Comparison of ENCODE assay signal across 12 cellular contexts in genomic region chr11:96169250-96169649, GRCh38.
A peak's percentile ranks its signal among the peaks of the same experiment; 100 is the strongest.
DNase-seq lines count a peak whose midpoint lies in the region; ATAC-seq and TF ChIP-seq lines count a peak whose summit lies in the region.
"Had no signal": no experiment of that assay in that cellular context is flagged by ENCODE, and none has a peak within 500 bp of the region (broad histone marks: within the 10 kb centered on the region; RNA-seq: fewer than 3 reads in every experiment).

No MANE protein-coding gene starts in this region.

- in situ Hi-C loops in HAP-1 (cut with MboI; ENCODE audit: low sequenced_read_pairs): no loop called here

- CTCF ChIA-PET in MCF 10A (lab: Yijun Ruan, JAX): interaction anchor here (0.6 to 5.5 kb wide), 6 partner anchors 31 to 996 kb away, joined by 3 to 37 read pairs (median 4); partner anchors contain the start of gene MAML2

- intact Hi-C loops in MCF 10A (cut with micrococcal nuclease): no loop called here

- H3K36me3 ChIP-seq in suprapubic skin: no peaks in the 10 kb centered on the region
- no peaks in the 10 kb centered on the region for H3K36me3 ChIP-seq in HAP-1 (replicated peaks)

- H3K27ac Mint-ChIP-seq in activated T-cell treated with anti-CD3 and anti-CD28 coated beads, Interleukin-2, amount 50 U/mL, for 24 hours: peak overlapping the region; percentile 89
- H3K27ac Mint-ChIP-seq in MCF 10A (ENCODE audit: low read depth, unreplicated experiment) (peak overlapping the region; percentile 63), mesothelial cell of epicardium (peak overlapping the region; percentile 28)

- peaks cover 42% of the 10 kb centered on the region for H3K4me1 ChIP-seq in suprapubic skin
- no peaks in the 10 kb centered on the region for H3K4me1 ChIP-seq in HAP-1

- no peaks in the 10 kb centered on the region for H3K9me3 Mint-ChIP-seq in activated T-cell treated with anti-CD3 and anti-CD28 coated beads, Interleukin-2, amount 50 U/mL, for 24 hours
- H3K9me3 Mint-ChIP-seq in activated T-cell treated with anti-CD3 and anti-CD28 coated beads, Interleukin-2, amount 50 U/mL, for 4 hours: no peaks in the 10 kb centered on the region
- H3K9me3 Mint-ChIP-seq in MCF 10A (ENCODE audit: unreplicated experiment) (no peaks in the 10 kb centered on the region), mesothelial cell of epicardium (no peaks in the 10 kb centered on the region)

- POLR2A ChIA-PET in MCF 10A (lab: Yijun Ruan, JAX): interaction anchor here (0.6 to 3.7 kb wide), 24 partner anchors 9 to 174 kb away, joined by 3 to 21 read pairs (median 5); partner anchors contain the start of gene MAML2

- TF ChIP-seq EP300 in suprapubic skin (IDR thresholded peaks at IDR 0.05): no peak

- peaks cover 94% of the 10 kb centered on the region for H3K4me1 Mint-ChIP-seq in activated T-cell treated with anti-CD3 and anti-CD28 coated beads, Interleukin-2, amount 50 U/mL, for 24 hours (ENCODE audit: low read depth)
- H3K4me1 Mint-ChIP-seq in activated T-cell treated with anti-CD3 and anti-CD28 coated beads, Interleukin-2, amount 50 U/mL, for 4 hours (ENCODE audit: low read depth): peaks cover 82% of the 10 kb centered on the region
- peaks cover 34% of the 10 kb centered on the region for H3K4me1 Mint-ChIP-seq in MCF 10A (ENCODE audit: insufficient read depth, unreplicated experiment)
- peaks cover 42% of the 10 kb centered on the region for H3K4me1 Mint-ChIP-seq in mesothelial cell of epicardium

- no peak for TF ChIP-seq CTCF in MCF 10A (IDR thresholded peaks at IDR 0.05; ENCODE audit: unreplicated experiment)
- TF ChIP-seq CTCF in mesothelial cell of epicardium (IDR thresholded peaks at IDR 0.05; ENCODE audit: unreplicated experiment): no peak
- no peak for TF ChIP-seq CTCF in suprapubic skin (IDR thresholded peaks at IDR 0.05)

- no TSS peak for BruUV-seq in MCF 10A (replicated peaks; lab: Mats Ljungman, UMichigan)

- no peak for ATAC-seq in activated T-cell treated with anti-CD3 and anti-CD28 coated beads, Interleukin-2, amount 50 U/mL, for 4 hours
- ATAC-seq in GM19467 (IDR thresholded peaks at IDR 0.05; ENCODE audit: unreplicated experiment): no peak
- ATAC-seq: K562 had no signal

- H3K27me3 ChIP-seq in suprapubic skin: no peaks in the 10 kb centered on the region
- H3K27me3 ChIP-seq in HAP-1 (ENCODE audit: low read depth): no peaks in the 10 kb centered on the region

- no peak for TF ChIP-seq POLR2A in suprapubic skin (IDR thresholded peaks at IDR 0.05)

- H3K27me3 Mint-ChIP-seq in activated T-cell treated with anti-CD3 and anti-CD28 coated beads, Interleukin-2, amount 50 U/mL, for 24 hours: no peaks in the 10 kb centered on the region
- no peaks in the 10 kb centered on the region for H3K27me3 Mint-ChIP-seq in activated T-cell treated with anti-CD3 and anti-CD28 coated beads, Interleukin-2, amount 50 U/mL, for 4 hours (ENCODE audit: low read depth)
- H3K27me3 Mint-ChIP-seq in MCF 10A (ENCODE audit: insufficient read depth, unreplicated experiment) (no peaks in the 10 kb centered on the region), mesothelial cell of epicardium (ENCODE audit: low read depth) (no peaks in the 10 kb centered on the region)

- 57% methylated on average over 3 of the region's 3 CpGs for WGBS in suprapubic skin

- H3K36me3 Mint-ChIP-seq in activated T-cell treated with anti-CD3 and anti-CD28 coated beads, Interleukin-2, amount 50 U/mL, for 24 hours (ENCODE audit: low read depth): peaks cover 55% of the 10 kb centered on the region
- H3K36me3 Mint-ChIP-seq in activated T-cell treated with anti-CD3 and anti-CD28 coated beads, Interleukin-2, amount 50 U/mL, for 4 hours (ENCODE audit: insufficient read depth): peaks cover 43% of the 10 kb centered on the region
- no peaks in the 10 kb centered on the region for H3K36me3 Mint-ChIP-seq in MCF 10A (ENCODE audit: insufficient read depth, unreplicated experiment)
- peaks cover 8% of the 10 kb centered on the region for H3K36me3 Mint-ChIP-seq in mesothelial cell of epicardium

- DNase-seq in activated T-cell treated with anti-CD3 and anti-CD28 coated beads, Interleukin-2, amount 50 U/mL, for 24 hours: no peak
- no peak for DNase-seq in activated T-cell treated with anti-CD3 and anti-CD28 coated beads, Interleukin-2, amount 50 U/mL, for 4 hours
- DNase-seq in MCF 10A (ENCODE audit: unreplicated experiment): peak; percentile 10
- no peak for DNase-seq in mesothelial cell of epicardium (ENCODE audit: low spot score in 2 of 2, unreplicated experiment in 2 of 2)
- DNase-seq in suprapubic skin (ENCODE audit: low spot score in 2 of 2): no peak
- no peak for DNase-seq in HAP-1 (ENCODE audit: low spot score in 2 of 2)
- no peak for DNase-seq in activated CD8-positive, alpha-beta memory T cell treated with anti-CD3 and anti-CD28 coated beads for 24 hours
- DNase-seq: activated CD4-positive, CD25-positive, alpha-beta regulatory T cell; effector memory CD4-positive, alpha-beta T cell; NCI-H2081 had no signal

- no peaks in the 10 kb centered on the region for H3K9me3 ChIP-seq in suprapubic skin
- H3K9me3 ChIP-seq in HAP-1: no peaks in the 10 kb centered on the region

- H3K4me3 Mint-ChIP-seq in activated T-cell treated with anti-CD3 and anti-CD28 coated beads, Interleukin-2, amount 50 U/mL, for 24 hours: peak overlapping the region; percentile 16
- no peak overlapping the region for H3K4me3 Mint-ChIP-seq in activated T-cell treated with anti-CD3 and anti-CD28 coated beads, Interleukin-2, amount 50 U/mL, for 4 hours
- H3K4me3 Mint-ChIP-seq in MCF 10A (ENCODE audit: unreplicated experiment) (no peak overlapping the region), mesothelial cell of epicardium (no peak overlapping the region)

- H3K27ac ChIP-seq in suprapubic skin: peak overlapping the region; percentile 59

- H3K4me3 ChIP-seq in suprapubic skin (no peak overlapping the region), HAP-1 (no peak overlapping the region)
- H3K4me3 ChIP-seq: K562 had no signal

Comparison
In these comparisons a context has a peak if more than half of its experiments do, and no peak if none do; other contexts are left out.
1. H3K27ac Mint-ChIP-seq: peak in every context shown above with its lines; median percentile 89 in activated T-cell treated with anti-CD3 and anti-CD28 coated beads, Interleukin-2, amount 50 U/mL, for 24 hours; 63 in MCF 10A; 28 in mesothelial cell of epicardium.